ENCODE assay signal across 9 cellular contexts in genomic region chr6:156782691-156783320, GRCh38. TPM values are rescaled to one million over a fixed set of nuclear protein-coding genes. Genes with fewer than 3 reads are reported as not detected.
DNase-seq lines count a peak whose midpoint lies in the region; ATAC-seq, FAIRE-seq and TF ChIP-seq lines count a peak whose summit lies in the region.
"Had no signal": no experiment of that assay in that cellular context is flagged by ENCODE, and none has a peak within 500 bp of the region (broad histone marks: within the 10 kb centered on the region; RNA-seq: fewer than 3 reads in every experiment).

No MANE protein-coding gene starts in this region.

- peak overlapping the region; percentile 87 for H3K4me3 ChIP-seq in OCI-LY3 (ENCODE audit: low read length)
- peak overlapping the region; percentile 84 for H3K4me3 ChIP-seq in endodermal cell (ENCODE audit: low read length)
- H3K4me3 ChIP-seq in prostate gland: peak overlapping the region; percentile 2 to 25
- H3K4me3 ChIP-seq: lung had no signal

- H3K4me3 Mint-ChIP-seq in endodermal cell: peak overlapping the region; percentile 92

- no peak overlapping the region for H3K27ac Mint-ChIP-seq in endodermal cell

- ATAC-seq in HG02571 (IDR thresholded peaks at IDR 0.05; ENCODE audit: unreplicated experiment) (no peak), HG02588 (IDR thresholded peaks at IDR 0.05; ENCODE audit: unreplicated experiment) (no peak)

- WGBS in endodermal cell (ENCODE audit: insufficient coverage in 1 of 2, insufficient read length in 1 of 2), 2 experiments: 21 to 33% methylated on average over 1 of the region's 2 CpGs
- WGBS in prostate gland: 2% methylated on average over 2 of the region's 2 CpGs

- H3K27me3 ChIP-seq in OCI-LY3 (ENCODE audit: low read depth, low read length) (no peaks in the 10 kb centered on the region), endodermal cell (ENCODE audit: control insufficient read depth, insufficient read depth, low read length, poor library complexity, severe bottlenecking) (no peaks in the 10 kb centered on the region), prostate gland (replicated peaks; ENCODE audit: insufficient read depth) (no peaks in the 10 kb centered on the region)

- H3K4me1 Mint-ChIP-seq in endodermal cell: peaks cover 45% of the 10 kb centered on the region

- H2AFZ ChIP-seq in OCI-LY3 (ENCODE audit: low read depth, low read length): no peak overlapping the region

- peaks cover 22% of the 10 kb centered on the region for H3K4me1 ChIP-seq in OCI-LY3 (ENCODE audit: low read length)
- peaks cover 2% of the 10 kb centered on the region for H3K4me1 ChIP-seq in endodermal cell (ENCODE audit: control insufficient read depth, insufficient read depth, low read length)
- H3K4me1 ChIP-seq in prostate gland (replicated peaks): peaks cover 7% of the 10 kb centered on the region

- intact Hi-C loops in prostate gland (cut with DNase I): loop anchor here (10.0 kb wide), 1 partner anchor 172 kb away; no protein-coding TSS in a partner anchor

- peak overlapping the region; percentile 95 for H3K4me2 ChIP-seq in OCI-LY3 (ENCODE audit: low read length)

- peaks cover 7% of the 10 kb centered on the region for H3K36me3 Mint-ChIP-seq in endodermal cell (ENCODE audit: low read depth)

- H3K9me3 ChIP-seq in OCI-LY3 (ENCODE audit: insufficient read depth, low read length) (no peaks in the 10 kb centered on the region), endodermal cell (ENCODE audit: control insufficient read depth, low read length) (no peaks in the 10 kb centered on the region), prostate gland (no peaks in the 10 kb centered on the region)

- peak; percentile 29 for DNase-seq in EL
- DNase-seq in endodermal cell: no peak
- DNase-seq in prostate gland (ENCODE audit: low spot score): no peak
- DNase-seq in NCI-H2227 treated with DMSO at 0.1 percent for 48 hours (lab: John Stamatoyannopoulos, UW): no peak
- DNase-seq in urothelium cell line (ENCODE audit: low spot score): no peak

- H3K9ac ChIP-seq in OCI-LY3 (ENCODE audit: low read length): peak overlapping the region; percentile 56
- no peak overlapping the region for H3K9ac ChIP-seq in endodermal cell (ENCODE audit: extremely low read depth, low read length, poor library complexity, severe bottlenecking)

- peak overlapping the region; percentile 2; the same call in 1 of the 2 replicates for H3K27ac ChIP-seq in OCI-LY3 (ENCODE audit: low read length)
- no peak overlapping the region for H3K27ac ChIP-seq in endodermal cell (ENCODE audit: low read depth, low read length)
- peak overlapping the region; percentile 98 to 100 for H3K27ac ChIP-seq in prostate gland

- no peaks in the 10 kb centered on the region for H3K9me3 Mint-ChIP-seq in endodermal cell

- H4K20me1 ChIP-seq in OCI-LY3 (ENCODE audit: insufficient read depth, low read length): peaks cover 28% of the 10 kb centered on the region

- TF ChIP-seq POLR2A in prostate gland (IDR thresholded peaks at IDR 0.05): no peak

- peaks cover 98% of the 10 kb centered on the region for H3K79me2 ChIP-seq in OCI-LY3 (ENCODE audit: low read length)

- H3K27me3 Mint-ChIP-seq in endodermal cell (ENCODE audit: insufficient read depth): no peaks in the 10 kb centered on the region

- TF ChIP-seq CTCF in OCI-LY3 (IDR thresholded peaks at IDR 0.05; ENCODE audit: low read depth, low read length) (no peak), endodermal cell (conservative IDR thresholded peaks at IDR 0.05) (no peak), prostate gland (IDR thresholded peaks at IDR 0.05) (no peak)

- H3K36me3 ChIP-seq in OCI-LY3 (replicated peaks; ENCODE audit: low read depth, low read length) (no peaks in the 10 kb centered on the region), endodermal cell (ENCODE audit: control insufficient read depth, insufficient read depth, low read length) (peaks cover 3% of the 10 kb centered on the region), prostate gland (no peaks in the 10 kb centered on the region)

- no peak for FAIRE-seq in urothelium cell line (lab: Jason Lieb, UNC)

RNA-seq across cellular contexts. Expression of gene ARID1B, which starts 5.6 kb away (rescaled TPM):
- 100 to 1,000 TPM in 1 of 2 donors, 10 to 100 TPM in 1; 74.0 to 110 TPM for total RNA-seq in endodermal cell
- 44.9 TPM for polyA plus RNA-seq in endodermal cell (2013, experiment 1 of 2)
- 47.0 TPM for polyA plus RNA-seq in endodermal cell (2013, experiment 2 of 2)
- 10 to 100 TPM; 65.1 to 99.4 TPM for total RNA-seq in prostate gland

Comparison
In these comparisons a context has a peak if more than half of its experiments do, and no peak if none do; other contexts are left out.
1. H3K4me3 ChIP-seq: peak in every context shown above with its lines; median percentile 87 in OCI-LY3; 84 in endodermal cell; 14 in prostate gland.